19 cellular contexts compared by ENCODE assay signal in the genomic region with DNA sequence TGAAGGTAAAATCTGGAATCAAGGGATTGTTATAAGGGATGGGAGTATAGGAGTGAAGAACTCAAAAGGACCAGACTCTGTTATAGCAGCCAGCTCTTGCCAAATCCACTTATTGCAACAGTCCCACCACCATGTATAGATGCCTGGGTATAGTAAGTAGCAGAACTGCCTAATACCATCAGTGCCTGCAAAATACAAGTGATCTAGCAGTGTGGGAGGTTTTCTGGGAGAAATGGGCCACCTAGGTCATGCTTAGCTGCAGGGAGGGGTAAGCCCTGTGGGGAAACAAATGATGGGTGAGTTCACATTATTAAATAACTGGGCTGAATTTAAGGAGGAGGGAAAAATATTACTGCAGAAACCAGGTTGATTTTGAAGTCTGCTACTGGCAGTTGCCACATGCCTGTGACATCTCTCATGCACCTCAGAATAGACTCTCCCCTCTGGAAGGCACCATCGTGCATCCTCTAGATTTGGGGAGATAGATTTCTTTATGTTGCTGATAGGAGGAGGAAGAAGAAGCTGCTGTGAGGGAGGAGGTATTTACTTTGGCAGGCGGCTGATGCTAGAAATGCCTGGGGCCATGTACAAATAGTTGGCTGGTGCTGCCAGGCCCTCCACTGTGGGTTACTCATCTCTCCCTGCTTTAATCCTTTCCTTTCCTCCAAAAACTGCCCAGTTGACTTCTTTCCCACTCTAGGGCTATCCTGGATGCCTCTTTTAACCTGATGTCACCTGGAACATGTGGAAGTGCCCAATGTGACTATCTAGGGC. TPM values are rescaled to one million over a fixed set of nuclear protein-coding genes. Genes with fewer than 3 reads are reported as not detected.
A peak's percentile ranks its signal among the peaks of the same experiment; 100 is the strongest.
DNase-seq lines count a peak whose midpoint lies in the region; ATAC-seq and FAIRE-seq lines count a peak whose summit lies in the region.
"Had no signal": no experiment of that assay in that cellular context is flagged by ENCODE, and none has a peak within 500 bp of the region (broad histone marks: within the 10 kb centered on the region; RNA-seq: fewer than 3 reads in every experiment).

No MANE protein-coding gene starts in this region.

- ATAC-seq in HG02610 (IDR thresholded peaks at IDR 0.05; ENCODE audit: unreplicated experiment) = no peak
- ATAC-seq: CD8-positive, alpha-beta T cell; GM23338; stimulated activated naive CD8-positive, alpha-beta T cell treated with anti-CD3 and anti-CD28 coated beads, Interleukin-15, Interleukin-2, amounts not matched to agents 100 U/mL and 50 U/mL, for 24 hours had no signal

- H3K27me3 ChIP-seq in SJCRH30 = no peaks in the 10 kb centered on the region
- H3K27me3 ChIP-seq: upper lobe of left lung had no signal

- H3K36me3 ChIP-seq in SJCRH30 = no peaks in the 10 kb centered on the region
- H3K36me3 ChIP-seq: upper lobe of left lung had no signal

- H3K9me3 ChIP-seq in SJCRH30 (replicated peaks) = no peaks in the 10 kb centered on the region; the same call in 1 of the 2 replicates
- H3K9me3 ChIP-seq: upper lobe of left lung had no signal

- H3K27ac ChIP-seq in SJCRH30 = peak overlapping the region; percentile 89
- H3K27ac ChIP-seq: upper lobe of left lung had no signal

- no peak for FAIRE-seq in HTR-8/SVneo (lab: Jason Lieb, UNC)
- FAIRE-seq: keratinocyte had no signal

- DNase-seq in COLO829 (ENCODE audit: low spot score) (peak; percentile 30), HTR-8/SVneo (ENCODE audit: insufficient read length, low spot score) (peak; percentile 48), SJCRH30 (peak; percentile 68 to 82), kidney tubule cell (ENCODE audit: low spot score) (peak; percentile 37), NCI-H146 (lab: John Stamatoyannopoulos, UW) (no peak), GDM1 (lab: John Stamatoyannopoulos, UW) (no peak)
- DNase-seq: activated CD4-positive, alpha-beta T cell treated with anti-CD3 and anti-CD28 coated beads, Interleukin-2, amount 10 ng/mL, durations not matched to agents 7 days and 5 days; activated naive CD4-positive, alpha-beta T cell treated with anti-CD3 and anti-CD28 coated beads for 36 hours; CD8-positive, alpha-beta T cell; cortex of kidney; erythroblast; mesendoderm; SHP77 treated with DMSO at 0.1 percent for 48 hours; stimulated activated naive CD8-positive, alpha-beta T cell treated with anti-CD3 and anti-CD28 coated beads, Interleukin-15, Interleukin-2, amounts not matched to agents 100 U/mL and 50 U/mL, for 24 hours; T-helper 9 cell; upper lobe of left lung had no signal

- H3K4me1 ChIP-seq in SJCRH30 = peaks cover 47% of the 10 kb centered on the region
- H3K4me1 ChIP-seq: upper lobe of left lung had no signal

- H3K4me3 ChIP-seq in SJCRH30 = no peak overlapping the region
- H3K4me3 ChIP-seq: GM23338, upper lobe of left lung had no signal

RNA-seq across cellular contexts. Expression of a gene that starts 27.5 kb away (rescaled TPM):
- 15.4 and 17.0 TPM in 2 replicates for total RNA-seq in SJCRH30 (2014; rRNA removed; shearing (Covaris generic))
- total RNA-seq: CD8-positive, alpha-beta T cell had no signal

Comparison
In these comparisons a context has a peak if more than half of its experiments do, and no peak if none do; other contexts are left out.
1. DNase-seq: peak in COLO829 (single experiment), HTR-8/SVneo (single experiment), SJCRH30 (2 of 2) and kidney tubule cell (single experiment); none in NCI-H146 (single experiment) and GDM1 (single experiment).